19 cellular contexts compared by ENCODE assay signal in the genomic region with DNA sequence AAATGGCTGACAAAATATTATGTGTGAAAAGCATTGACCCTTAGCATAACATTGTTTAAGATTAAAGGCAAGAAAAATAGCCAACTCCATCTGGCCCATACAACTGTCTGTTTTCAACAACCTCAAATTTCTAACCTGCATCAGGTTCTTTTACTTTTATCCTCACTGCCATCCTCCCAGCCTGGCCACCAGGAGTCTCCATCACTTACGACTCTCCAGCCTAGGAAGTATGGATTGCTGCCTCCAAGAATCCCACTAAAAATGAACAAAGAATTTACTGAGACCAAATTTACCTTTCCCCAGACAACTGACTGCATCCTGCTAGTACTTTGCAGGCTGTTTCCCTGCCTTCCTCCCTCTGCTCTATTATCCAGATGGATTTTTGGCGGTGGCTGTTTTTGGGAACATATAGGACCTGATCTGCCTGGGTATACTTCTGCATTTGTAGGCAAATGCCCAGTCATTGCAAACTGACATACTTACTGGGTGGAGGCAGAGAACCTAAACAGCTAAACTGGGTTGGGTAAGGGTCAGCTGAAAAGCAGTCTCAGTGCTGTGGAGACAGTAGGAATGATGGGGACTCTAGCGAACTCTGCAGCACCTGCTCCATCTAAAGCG.
A peak's percentile ranks its signal among the peaks of the same experiment; 100 is the strongest.
DNase-seq lines count a peak whose midpoint lies in the region; TF ChIP-seq lines count a peak whose summit lies in the region.
"Had no signal": no experiment of that assay in that cellular context is flagged by ENCODE, and none has a peak within 500 bp of the region (broad histone marks: within the 10 kb centered on the region; RNA-seq: fewer than 3 reads in every experiment).

No MANE protein-coding gene starts in this region.

- H3K23ac ChIP-seq in mesenchymal stem cell (ENCODE audit: low read length in 2 of 2) = no peak overlapping the region

- H3K14ac ChIP-seq in mesenchymal stem cell (ENCODE audit: low read length in 2 of 2) = no peak overlapping the region

- no peak overlapping the region for H3K4ac ChIP-seq in mesenchymal stem cell (ENCODE audit: low read depth in 1 of 2, low read length in 2 of 2)

- H2AK5ac ChIP-seq in mesenchymal stem cell (ENCODE audit: low read length, severe bottlenecking) = no peak overlapping the region

- H3K9me3 Mint-ChIP-seq in dendritic cell treated with granulocyte-macrophage colony-stimulating factor and Interleukin-4, amounts not matched to agents 40 ng/mL and 50 ng/mL, for 4 days = no peaks in the 10 kb centered on the region
- H3K9me3 Mint-ChIP-seq: neural crest cell; stimulated activated naive B cell treated with anti-CD40 and anti-IgM and Interleukin-4, amounts not matched to agents 10 μg/mL and 1 μg/mL and 100 μg/mL, for 72 hours had no signal

- peaks cover 8% of the 10 kb centered on the region for H3K4me1 Mint-ChIP-seq in dendritic cell treated with granulocyte-macrophage colony-stimulating factor and Interleukin-4, amounts not matched to agents 40 ng/mL and 50 ng/mL, for 4 days (ENCODE audit: low read depth)
- H3K4me1 Mint-ChIP-seq: neural crest cell; stimulated activated naive B cell treated with anti-CD40 and anti-IgM and Interleukin-4, amounts not matched to agents 10 μg/mL and 1 μg/mL and 100 μg/mL, for 72 hours had no signal

- peaks cover 3% of the 10 kb centered on the region for H3K4me1 ChIP-seq in mesenchymal stem cell (ENCODE audit: control insufficient read depth, insufficient read depth, low read depth, low read length)
- H3K4me1 ChIP-seq: colonic mucosa had no signal

- peaks cover 15 to 83% of the 10 kb centered on the region in 2 experiments for H3K36me3 ChIP-seq in mesenchymal stem cell (ENCODE audit: control insufficient read depth in 1 of 2, insufficient read depth in 2 of 2, low read depth in 1 of 2, low read length in 2 of 2)

- no peaks in the 10 kb centered on the region for H3K27me3 ChIP-seq in AG04450 (ENCODE audit: control insufficient read depth, insufficient read depth, low read length)
- H3K27me3 ChIP-seq in mesenchymal stem cell (ENCODE audit: control insufficient read depth in 1 of 2, insufficient read depth in 1 of 2, low read length in 2 of 2) = no peaks in the 10 kb centered on the region
- H3K27me3 ChIP-seq: adrenal gland; BLaER1 treated with 17β-estradiol and CSF1 and Interleukin-3, amounts not matched to agents 10 nM and 100 nM; colonic mucosa had no signal

- no peak overlapping the region for H2AFZ ChIP-seq in mesenchymal stem cell (ENCODE audit: low read depth, low read length)

- H3K18ac ChIP-seq in mesenchymal stem cell (ENCODE audit: low read depth in 1 of 2, low read length in 2 of 2) = no peak overlapping the region

- 96% methylated on average over 4 of the region's 4 CpGs for WGBS in mesenchymal stem cell

- H2BK120ac ChIP-seq in mesenchymal stem cell (ENCODE audit: low read depth, low read length) = no peak overlapping the region

- H3K4me3 ChIP-seq in AG04450 (ENCODE audit: low read depth, low read length) (no peak overlapping the region), mesenchymal stem cell (ENCODE audit: insufficient read depth in 1 of 2, low read depth in 1 of 2, low read length in 2 of 2) (no peak overlapping the region)
- H3K4me3 ChIP-seq: adrenal gland; BLaER1 treated with 17β-estradiol and CSF1 and Interleukin-3, amounts not matched to agents 10 nM and 100 nM; colonic mucosa; skin epidermis had no signal

- H3K27ac ChIP-seq in AG04450 (ENCODE audit: low read depth, low read length) (no peak overlapping the region), mesenchymal stem cell (ENCODE audit: low read length, poor library complexity, severe bottlenecking) (peak overlapping the region; percentile 20)
- H3K27ac ChIP-seq: BLaER1 treated with 17β-estradiol and CSF1 and Interleukin-3, amounts not matched to agents 10 nM and 100 nM; colonic mucosa had no signal

- H3K27ac Mint-ChIP-seq in dendritic cell treated with granulocyte-macrophage colony-stimulating factor and Interleukin-4, amounts not matched to agents 40 ng/mL and 50 ng/mL, for 4 days = peak overlapping the region; percentile 68
- H3K27ac Mint-ChIP-seq: stimulated activated naive B cell treated with anti-CD40 and anti-IgM and Interleukin-4, amounts not matched to agents 10 μg/mL and 1 μg/mL and 100 μg/mL, for 72 hours had no signal

- POLR2A ChIA-PET in AG04450 (lab: Yijun Ruan, JAX) = no interaction called here

- DNase-seq in AG04450 (ENCODE audit: low read depth, low spot score) (no peak), HuH-7 (ENCODE audit: low spot score) (peak; percentile 27), mesenchymal stem cell (no peak), NCI-H2029 (lab: John Stamatoyannopoulos, UW) (no peak), head of caudate nucleus (no peak)
- DNase-seq in activated T-cell treated with anti-CD3 and anti-CD28 coated beads, Interleukin-2, amount 50 U/mL, for 48 hours = no peak
- DNase-seq in stimulated activated CD4-positive, alpha-beta T cell treated with anti-CD3 and anti-CD28 coated beads, Interleukin-4, amount 100 ng/mL, for 1 hour = no peak
- DNase-seq: activated CD4-positive, alpha-beta T cell treated with anti-CD3 and anti-CD28 coated beads, Interleukin-2, amount 50 U/mL, for 4 hours; adrenal gland; colonic mucosa; DND-41; NCI-H2171; SHP77; stimulated activated naive B cell treated with anti-CD40 and anti-IgM and Interleukin-4, amounts not matched to agents 10 μg/mL and 1 μg/mL and 100 μg/mL, for 72 hours; T1000 had no signal

- no peak overlapping the region for H4K8ac ChIP-seq in mesenchymal stem cell (ENCODE audit: low read length)

- CTCF ChIA-PET in AG04450 (lab: Charles Lee) = no interaction called here

- intact Hi-C loops in dendritic cell treated with granulocyte-macrophage colony-stimulating factor and Interleukin-4, amounts not matched to agents 40 ng/mL and 50 ng/mL, for 4 days (cut with micrococcal nuclease) = no loop called here
- intact Hi-C loops in head of caudate nucleus (cut with DNase I) = no loop called here

- H3K27me3 Mint-ChIP-seq in dendritic cell treated with granulocyte-macrophage colony-stimulating factor and Interleukin-4, amounts not matched to agents 40 ng/mL and 50 ng/mL, for 4 days = no peaks in the 10 kb centered on the region
- H3K27me3 Mint-ChIP-seq: stimulated activated naive B cell treated with anti-CD40 and anti-IgM and Interleukin-4, amounts not matched to agents 10 μg/mL and 1 μg/mL and 100 μg/mL, for 72 hours had no signal

- H3K9ac ChIP-seq in mesenchymal stem cell (ENCODE audit: low read length) = no peak overlapping the region
- H3K9ac ChIP-seq: BLaER1 treated with 17β-estradiol and CSF1 and Interleukin-3, amounts not matched to agents 10 nM and 100 nM had no signal

- no peak overlapping the region for H3K4me2 ChIP-seq in mesenchymal stem cell (ENCODE audit: low read length, poor library complexity, severe bottlenecking)
- H3K4me2 ChIP-seq: BLaER1 treated with 17β-estradiol and CSF1 and Interleukin-3, amounts not matched to agents 10 nM and 100 nM had no signal

- H3K9me3 ChIP-seq in AG04450 (ENCODE audit: control insufficient read depth, insufficient read depth, low read length) = no peaks in the 10 kb centered on the region
- H3K9me3 ChIP-seq in mesenchymal stem cell (ENCODE audit: control insufficient read depth, low read length) = no peaks in the 10 kb centered on the region
- H3K9me3 ChIP-seq: adrenal gland; BLaER1 treated with 17β-estradiol and CSF1 and Interleukin-3, amounts not matched to agents 10 nM and 100 nM; colonic mucosa had no signal

- no peak overlapping the region for H3K4me3 Mint-ChIP-seq in dendritic cell treated with granulocyte-macrophage colony-stimulating factor and Interleukin-4, amounts not matched to agents 40 ng/mL and 50 ng/mL, for 4 days
- H3K4me3 Mint-ChIP-seq: neural crest cell; stimulated activated naive B cell treated with anti-CD40 and anti-IgM and Interleukin-4, amounts not matched to agents 10 μg/mL and 1 μg/mL and 100 μg/mL, for 72 hours had no signal

- no peak overlapping the region for H2BK5ac ChIP-seq in mesenchymal stem cell (ENCODE audit: low read depth, low read length, poor library complexity, severe bottlenecking)

- peaks cover 92% of the 10 kb centered on the region for H3K36me3 Mint-ChIP-seq in dendritic cell treated with granulocyte-macrophage colony-stimulating factor and Interleukin-4, amounts not matched to agents 40 ng/mL and 50 ng/mL, for 4 days (ENCODE audit: low read depth)

- H2BK15ac ChIP-seq in mesenchymal stem cell (ENCODE audit: low read depth, poor library complexity, severe bottlenecking) = no peak overlapping the region

- no peak overlapping the region for H2BK12ac ChIP-seq in mesenchymal stem cell (ENCODE audit: low read length in 2 of 2)

- H4K91ac ChIP-seq in mesenchymal stem cell (ENCODE audit: low read length) = no peak overlapping the region

- peak; percentile 24; the same call in 1 of the 2 replicates for TF ChIP-seq CTCF in AG04450 (IDR thresholded peaks at IDR 0.05; ENCODE audit: low read depth, low read length)

- H3K79me1 ChIP-seq in mesenchymal stem cell (replicated peaks; ENCODE audit: low read length, poor library complexity, severe bottlenecking) = peaks cover 11% of the 10 kb centered on the region
